10 cellular contexts compared by ENCODE assay signal in the genomic region with DNA sequence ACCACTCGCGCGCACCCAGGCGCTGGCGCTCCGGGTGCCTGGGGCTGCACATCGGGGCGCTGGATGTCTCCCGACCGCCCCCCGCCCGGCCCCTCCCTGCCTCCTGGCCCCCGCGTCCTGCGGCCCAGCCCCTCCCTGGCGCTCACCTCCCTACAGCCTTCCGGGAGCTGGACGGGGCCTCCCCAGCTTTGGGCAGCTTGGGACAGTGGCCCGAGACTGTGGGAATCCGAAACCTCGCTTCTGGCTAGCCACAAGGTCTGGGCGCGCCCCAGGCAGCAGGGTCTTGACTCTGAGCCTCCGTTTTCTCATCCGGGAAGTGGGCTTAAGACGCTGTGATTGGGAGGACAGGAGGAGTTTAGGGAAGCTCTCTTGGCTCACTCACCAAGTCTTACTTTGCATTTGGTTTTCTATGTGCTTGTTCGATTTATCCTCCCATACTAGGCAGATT. TPM values are rescaled to one million over a fixed set of nuclear protein-coding genes. Genes with fewer than 3 reads are reported as not detected.
DNase-seq lines count a peak whose midpoint lies in the region; ATAC-seq and TF ChIP-seq lines count a peak whose summit lies in the region.
"Had no signal": no experiment of that assay in that cellular context is flagged by ENCODE, and none has a peak within 500 bp of the region (broad histone marks: within the 10 kb centered on the region; RNA-seq: fewer than 3 reads in every experiment).

No MANE protein-coding gene starts in this region.

- H3K4me3 ChIP-seq in mesodermal cell (ENCODE audit: extremely low read depth, insufficient read depth, low read length, poor library complexity, severe bottlenecking) (peak overlapping the region; percentile 16), uterus (peak overlapping the region; percentile 21 to 37)

- DNase-seq in activated naive CD4-positive, alpha-beta T cell treated with anti-CD3 and anti-CD28 coated beads, Interleukin-2, amount 50 U/mL, for 16 hours = no peak
- DNase-seq in central memory CD8-positive, alpha-beta T cell (ENCODE audit: low spot score in 2 of 2) = no peak
- DNase-seq in uterus (no peak), NCI-H1694 treated with DMSO at 0.1 percent for 48 hours (lab: John Stamatoyannopoulos, UW) (no peak)
- DNase-seq in central memory CD4-positive, alpha-beta T cell = no peak
- DNase-seq: activated CD4-positive, alpha-beta T cell treated with anti-CD3 and anti-CD28 coated beads for 48 hours; GOT3 had no signal

- H3K9me3 Mint-ChIP-seq in activated naive CD4-positive, alpha-beta T cell treated with anti-CD3 and anti-CD28 coated beads, Interleukin-2, amount 50 U/mL, for 24 hours = no peaks in the 10 kb centered on the region
- no peaks in the 10 kb centered on the region for H3K9me3 Mint-ChIP-seq in central memory CD8-positive, alpha-beta T cell

- intact Hi-C loops in uterus (cut with DNase I; ENCODE audit: low total_unique reads) = no loop called here

- TF ChIP-seq CTCF in uterus (IDR thresholded peaks at IDR 0.05) = no peak

- H3K9me3 ChIP-seq in mesodermal cell (ENCODE audit: control insufficient read depth, low read length) (no peaks in the 10 kb centered on the region), uterus (no peaks in the 10 kb centered on the region)

- H3K4me1 ChIP-seq in mesodermal cell (ENCODE audit: control insufficient read depth, insufficient read depth, low read length, poor library complexity, severe bottlenecking) (peaks cover 6% of the 10 kb centered on the region), uterus (peaks cover 0 to 3% of the 10 kb centered on the region in 2 donors)

- H3K27me3 Mint-ChIP-seq in activated naive CD4-positive, alpha-beta T cell treated with anti-CD3 and anti-CD28 coated beads, Interleukin-2, amount 50 U/mL, for 24 hours = peaks cover 34% of the 10 kb centered on the region
- H3K27me3 Mint-ChIP-seq in central memory CD8-positive, alpha-beta T cell = peaks cover 73% of the 10 kb centered on the region

- 19 to 21% methylated on average over 16 of the region's 27 CpGs for WGBS in mesodermal cell (ENCODE audit: insufficient coverage in 2 of 2), 2 experiments

- no peak for TF ChIP-seq POLR2A in uterus (IDR thresholded peaks at IDR 0.05)

- H3K36me3 Mint-ChIP-seq in activated naive CD4-positive, alpha-beta T cell treated with anti-CD3 and anti-CD28 coated beads, Interleukin-2, amount 50 U/mL, for 24 hours = no peaks in the 10 kb centered on the region
- H3K36me3 Mint-ChIP-seq in central memory CD8-positive, alpha-beta T cell (ENCODE audit: insufficient read depth) = peaks cover 4% of the 10 kb centered on the region

- H3K27ac Mint-ChIP-seq in activated naive CD4-positive, alpha-beta T cell treated with anti-CD3 and anti-CD28 coated beads, Interleukin-2, amount 50 U/mL, for 24 hours = no peak overlapping the region
- peak overlapping the region; percentile 44 for H3K27ac Mint-ChIP-seq in central memory CD8-positive, alpha-beta T cell (ENCODE audit: low read depth)

- no peak for ATAC-seq in central memory CD8-positive, alpha-beta T cell (replicated peaks; ENCODE audit: extremely low read depth, poor library complexity, severe bottlenecking)
- ATAC-seq in GM21367 (IDR thresholded peaks at IDR 0.05; ENCODE audit: unreplicated experiment) = no peak

- H3K4me3 Mint-ChIP-seq in activated naive CD4-positive, alpha-beta T cell treated with anti-CD3 and anti-CD28 coated beads, Interleukin-2, amount 50 U/mL, for 24 hours = peak overlapping the region; percentile 70
- H3K4me3 Mint-ChIP-seq in central memory CD8-positive, alpha-beta T cell = peak overlapping the region; percentile 84

- H3K27ac ChIP-seq in mesodermal cell (ENCODE audit: low read depth, low read length, severe bottlenecking) = no peak overlapping the region
- H3K27ac ChIP-seq in uterus = no peak overlapping the region

- H3K27me3 ChIP-seq in uterus = no peaks in the 10 kb centered on the region

- peaks cover 10% of the 10 kb centered on the region for H3K4me1 Mint-ChIP-seq in activated naive CD4-positive, alpha-beta T cell treated with anti-CD3 and anti-CD28 coated beads, Interleukin-2, amount 50 U/mL, for 24 hours
- H3K4me1 Mint-ChIP-seq in central memory CD8-positive, alpha-beta T cell = peaks cover 9% of the 10 kb centered on the region

- H3K36me3 ChIP-seq in mesodermal cell (ENCODE audit: control insufficient read depth, insufficient read depth, low read length) = no peaks in the 10 kb centered on the region
- H3K36me3 ChIP-seq in uterus = no peaks in the 10 kb centered on the region

RNA-seq across cellular contexts. Expression of gene WNT4, which starts 0.7 kb away (rescaled TPM):
- polyA plus RNA-seq in mesodermal cell (2013, experiment 1 of 2) = 0.48 TPM
- polyA plus RNA-seq in mesodermal cell (2013, experiment 2 of 2) = 0.20 TPM
- 10 to 100 TPM in 2 of 4 donors, 1 to 10 TPM in 1, not detected in 1; 1.3 to 14.0 (median 11.5) TPM for total RNA-seq in uterus
